10 cellular contexts compared by ENCODE assay signal in genomic region chr16:58339452-58339938, GRCh38. TPM values are rescaled to one million over a fixed set of nuclear protein-coding genes. Genes with fewer than 3 reads are reported as not detected.
DNase-seq lines count a peak whose midpoint lies in the region; ATAC-seq and TF ChIP-seq lines count a peak whose summit lies in the region.
"Had no signal": no experiment of that assay in that cellular context is flagged by ENCODE, and none has a peak within 500 bp of the region (broad histone marks: within the 10 kb centered on the region; RNA-seq: fewer than 3 reads in every experiment).

No MANE protein-coding gene starts in this region.

- no peak overlapping the region for H3K27ac ChIP-seq in mesenchymal stem cell (ENCODE audit: low read length, poor library complexity, severe bottlenecking)
- no peak overlapping the region for H3K27ac ChIP-seq in smooth muscle cell (ENCODE audit: low read depth)

- H3K14ac ChIP-seq in mesenchymal stem cell (ENCODE audit: low read length in 2 of 2): no peak overlapping the region

- H3K4me1 ChIP-seq in mesenchymal stem cell (ENCODE audit: control insufficient read depth, insufficient read depth, low read depth, low read length) (no peaks in the 10 kb centered on the region), smooth muscle cell (ENCODE audit: low read depth) (peaks cover 5% of the 10 kb centered on the region)

- H3K4me2 ChIP-seq in mesenchymal stem cell (ENCODE audit: low read length, poor library complexity, severe bottlenecking): no peak overlapping the region
- no peak overlapping the region for H3K4me2 ChIP-seq in smooth muscle cell

- no peak overlapping the region for H3K23ac ChIP-seq in mesenchymal stem cell (ENCODE audit: low read length in 2 of 2)

- H3K18ac ChIP-seq in mesenchymal stem cell (ENCODE audit: low read depth in 1 of 2, low read length in 2 of 2): no peak overlapping the region

- no peak overlapping the region for H2BK12ac ChIP-seq in mesenchymal stem cell (ENCODE audit: low read length in 2 of 2)

- H4K91ac ChIP-seq in mesenchymal stem cell (ENCODE audit: low read length): no peak overlapping the region

- in situ Hi-C loops in KBM-7 (cut with MboI; ENCODE audit: low pct_unique_long_range_greater_than_20kb, low sequenced_read_pairs): loop anchor here (10.0 to 25.0 kb wide), 2 partner anchors 155 to 323 kb away; no protein-coding TSS in a partner anchor

- no peak overlapping the region for H2BK5ac ChIP-seq in mesenchymal stem cell (ENCODE audit: low read depth, low read length, poor library complexity, severe bottlenecking)

- H3K9me3 ChIP-seq in mesenchymal stem cell (ENCODE audit: control insufficient read depth, low read length) (no peaks in the 10 kb centered on the region), smooth muscle cell (replicated peaks; ENCODE audit: low read depth) (no peaks in the 10 kb centered on the region)

- H3K36me3 ChIP-seq in mesenchymal stem cell (ENCODE audit: control insufficient read depth in 1 of 2, insufficient read depth in 2 of 2, low read depth in 1 of 2, low read length in 2 of 2): no peaks in the 10 kb centered on the region
- H3K36me3 ChIP-seq in smooth muscle cell (ENCODE audit: low read depth): no peaks in the 10 kb centered on the region

- H2AFZ ChIP-seq in mesenchymal stem cell (ENCODE audit: low read depth, low read length) (no peak overlapping the region), smooth muscle cell (ENCODE audit: low read depth) (no peak overlapping the region)

- TF ChIP-seq CTCF in smooth muscle cell (IDR thresholded peaks at IDR 0.05; ENCODE audit: borderline replicate concordance, insufficient read depth, poor library complexity, severe bottlenecking) (no peak), GM20000 (IDR thresholded peaks at IDR 0.05; ENCODE audit: extremely low read depth, missing control alignments) (no peak)

- no peaks in the 10 kb centered on the region for H3K79me1 ChIP-seq in mesenchymal stem cell (replicated peaks; ENCODE audit: low read length, poor library complexity, severe bottlenecking)

- 86% methylated on average over 5 of the region's 5 CpGs for WGBS in mesenchymal stem cell
- 77% methylated on average over 5 of the region's 5 CpGs for WGBS in smooth muscle cell (ENCODE audit: low lambda C conversion rate)

- H2BK15ac ChIP-seq in mesenchymal stem cell (ENCODE audit: low read depth, poor library complexity, severe bottlenecking): no peak overlapping the region

- H2AK5ac ChIP-seq in mesenchymal stem cell (ENCODE audit: low read length, severe bottlenecking): no peak overlapping the region

- no peaks in the 10 kb centered on the region for H3K79me2 ChIP-seq in smooth muscle cell (ENCODE audit: low read depth)

- peaks cover 0 to 6% of the 10 kb centered on the region in 2 experiments for H3K27me3 ChIP-seq in mesenchymal stem cell (ENCODE audit: control insufficient read depth in 1 of 2, insufficient read depth in 1 of 2, low read length in 2 of 2)
- H3K27me3 ChIP-seq in smooth muscle cell (ENCODE audit: low read depth): no peaks in the 10 kb centered on the region

- no peak for ATAC-seq in GM21825 (IDR thresholded peaks at IDR 0.05; ENCODE audit: unreplicated experiment)
- no peak for ATAC-seq in GM18517 (IDR thresholded peaks at IDR 0.05; ENCODE audit: unreplicated experiment)
- ATAC-seq: naive thymus-derived CD8-positive, alpha-beta T cell had no signal

- H3K4me3 ChIP-seq in mesenchymal stem cell (ENCODE audit: insufficient read depth in 1 of 2, low read depth in 1 of 2, low read length in 2 of 2) (no peak overlapping the region), smooth muscle cell (no peak overlapping the region)

- no peak overlapping the region for H2BK120ac ChIP-seq in mesenchymal stem cell (ENCODE audit: low read depth, low read length)

- no peaks in the 10 kb centered on the region for H3F3A ChIP-seq in smooth muscle cell (ENCODE audit: low read depth)

- no peaks in the 10 kb centered on the region for H4K20me1 ChIP-seq in smooth muscle cell (ENCODE audit: low read depth)

- H3K4ac ChIP-seq in mesenchymal stem cell (ENCODE audit: low read depth in 1 of 2, low read length in 2 of 2): no peak overlapping the region

- no peak overlapping the region for H4K8ac ChIP-seq in mesenchymal stem cell (ENCODE audit: low read length)

- DNase-seq in DMS 273 treated with DMSO at 0.1 percent for 48 hours (lab: John Stamatoyannopoulos, UW) (peak; percentile 15), KBM-7 (peak; percentile 11), cerebellum (ENCODE audit: low spot score) (peak; percentile 70), mesenchymal stem cell (peak; percentile 52), smooth muscle cell (lab: John Stamatoyannopoulos, UW; ENCODE audit: unreplicated experiment) (no peak), GM20000 (ENCODE audit: low spot score) (no peak)
- DNase-seq: naive thymus-derived CD8-positive, alpha-beta T cell had no signal

- H3K9ac ChIP-seq in mesenchymal stem cell (ENCODE audit: low read length): no peak overlapping the region
- H3K9ac ChIP-seq in smooth muscle cell (ENCODE audit: low read depth): no peak overlapping the region

RNA-seq across cellular contexts. Expression of gene PRSS54, which starts 44.7 kb away (rescaled TPM):
- not detected for total RNA-seq in cerebellum
- polyA plus RNA-seq in mesenchymal stem cell (2013, experiment 1 of 2): not detected
- not detected for polyA plus RNA-seq in mesenchymal stem cell (2013, experiment 2 of 2)
- total RNA-seq in smooth muscle cell: not detected in 2 replicates
- polyA plus RNA-seq in smooth muscle cell: not detected in 2 replicates
- total RNA-seq: activated CD8-positive, alpha-beta memory T cell treated with anti-CD3 and anti-CD28 coated beads for 36 hours; naive thymus-derived CD8-positive, alpha-beta T cell had no signal
- polyA plus RNA-seq: naive thymus-derived CD8-positive, alpha-beta T cell had no signal

RNA-seq across cellular contexts. Expression of gene GINS3, which starts 52.8 kb away (rescaled TPM):
- total RNA-seq in cerebellum: 6.2 TPM
- polyA plus RNA-seq in mesenchymal stem cell (2013, experiment 1 of 2): 2.7 TPM
- 2.5 TPM for polyA plus RNA-seq in mesenchymal stem cell (2013, experiment 2 of 2)
- total RNA-seq in smooth muscle cell: 1.9 and 2.2 TPM in 2 replicates
- 0.70 and 4.2 TPM in 2 replicates for polyA plus RNA-seq in smooth muscle cell

Comparison
In these comparisons a context has a peak if more than half of its experiments do, and no peak if none do; other contexts are left out.
1. DNase-seq: peak in DMS 273 treated with DMSO at 0.1 percent for 48 hours (single experiment), KBM-7 (single experiment), cerebellum (single experiment) and mesenchymal stem cell (single experiment); none in smooth muscle cell (single experiment) and GM20000 (single experiment).